In the genomic region with DNA sequence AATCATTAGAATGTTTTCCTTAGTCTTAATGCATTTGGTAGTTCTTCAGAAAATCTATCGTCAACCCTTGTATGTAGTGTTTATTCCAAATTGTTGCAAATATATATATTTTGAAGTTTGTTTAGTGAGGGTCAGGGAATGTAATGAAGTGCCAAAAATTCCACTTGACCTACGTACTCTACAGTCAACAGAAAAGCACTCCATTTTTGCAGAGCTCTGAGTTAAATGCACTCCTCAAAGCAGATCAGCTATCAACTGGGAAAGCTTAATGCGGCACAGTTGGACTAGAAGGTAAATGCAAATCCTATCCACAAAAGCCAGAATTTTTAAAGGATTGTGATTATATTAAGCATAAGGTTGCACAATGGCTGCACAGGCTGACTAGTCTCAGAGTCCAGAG, we compare ENCODE assay signal across 31 cellular contexts.
"Had no signal": no experiment of that assay in that cellular context is flagged by ENCODE, and none has a peak within 500 bp of the region (broad histone marks: within the 10 kb centered on the region; RNA-seq: fewer than 3 reads in every experiment).

No MANE protein-coding gene starts in this region.

- H3K27me3 ChIP-seq: cardiac muscle cell, colonic mucosa, right atrium auricular region, suprapubic skin, tibial artery had no signal

- H3K36me3 Mint-ChIP-seq: brain had no signal

- H3K9ac ChIP-seq: parathyroid adenoma had no signal

- H3K9me3 ChIP-seq: colonic mucosa, suprapubic skin, tibial artery had no signal

- H3K4me1 ChIP-seq: colonic mucosa, parathyroid adenoma, right atrium auricular region had no signal

- H2AFZ ChIP-seq: parathyroid adenoma had no signal

- H3K79me2 ChIP-seq: parathyroid adenoma had no signal

- ATAC-seq: left lobe of liver; naive thymus-derived CD4-positive, alpha-beta T cell had no signal

- H3K27ac ChIP-seq: cardiac muscle cell, colonic mucosa, parathyroid adenoma, right atrium auricular region, suprapubic skin, VCaP had no signal

- DNase-seq: activated CD4-positive, alpha-beta T cell treated with anti-CD3 and anti-CD28 coated beads for 4 hours; activated CD4-positive, alpha-beta T cell treated with anti-CD3 and anti-CD28 coated beads, Interleukin-2, amount 50 U/mL, for 4 hours; activated effector memory CD4-positive, alpha-beta T cell treated with Interleukin-2 at 50 U/mL for 16 hours; activated naive CD4-positive, alpha-beta T cell treated with Interleukin-2 at 50 U/mL for 16 hours; aorta; cerebellar nuclear complex; colonic mucosa; effector CD8-positive, alpha-beta T cell; foreskin fibroblast; head of caudate nucleus; hypothalamus; kidney glomerular epithelial cell; naive thymus-derived CD4-positive, alpha-beta T cell; nucleus accumbens; stimulated activated CD4-positive, alpha-beta T cell treated with anti-CD3 and anti-CD28 coated beads, Interleukin-15, amount 100 ng/mL, for 24 hours; stimulated activated CD4-positive, alpha-beta T cell treated with anti-CD3 and anti-CD28 coated beads, Interleukin-2, amount 100 ng/mL, for 24 hours; stimulated activated naive CD4-positive, alpha-beta T cell; T-helper 9 cell; tibial artery had no signal

- H3K4me3 ChIP-seq: cardiac muscle cell, colonic mucosa, right atrium auricular region, suprapubic skin, tibial artery had no signal

- H3K4me3 Mint-ChIP-seq: activated naive CD8-positive, alpha-beta T cell; brain; mesothelial cell of epicardium; neural crest cell had no signal

- FAIRE-seq: TTC549, urothelium cell line had no signal

- H3K4me1 Mint-ChIP-seq: neural crest cell had no signal

- H3K36me3 ChIP-seq: cardiac muscle cell, colonic mucosa, right atrium auricular region, suprapubic skin, tibial artery had no signal

- H3K27ac Mint-ChIP-seq: brain; naive thymus-derived CD4-positive, alpha-beta T cell had no signal

- H3K27me3 Mint-ChIP-seq: activated naive CD8-positive, alpha-beta T cell; naive thymus-derived CD4-positive, alpha-beta T cell had no signal
